Comparison of ENCODE assay signal across 1 cellular context in the genomic region with DNA sequence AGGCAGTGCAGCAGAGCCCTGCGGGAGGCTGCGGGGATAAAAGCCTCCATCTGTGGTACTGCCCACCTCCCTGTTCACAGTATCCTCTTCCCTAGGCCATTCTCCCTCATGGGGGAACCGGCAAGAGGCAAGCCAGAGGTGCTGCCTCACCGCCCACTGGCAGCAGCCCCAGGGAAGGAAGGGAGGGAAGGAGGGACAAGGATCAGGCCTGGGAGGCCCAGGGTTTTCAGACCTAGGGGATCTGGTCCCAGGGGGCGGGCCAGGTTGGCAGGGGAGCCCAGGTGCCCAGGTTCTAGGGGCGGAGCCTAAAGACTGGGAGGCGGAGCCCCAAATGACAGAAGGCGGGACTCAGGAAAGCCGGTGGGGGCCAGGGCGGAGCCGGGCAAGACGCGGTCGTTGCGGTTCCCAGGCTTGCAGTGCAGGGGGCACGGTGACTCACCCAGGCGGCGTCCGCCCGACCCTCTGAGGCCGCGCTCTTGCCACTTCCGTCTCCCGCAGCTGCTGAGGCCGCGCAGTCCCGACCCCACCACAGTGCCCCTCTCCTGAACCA.
TF ChIP-seq lines count a peak whose summit lies in the region.

No MANE protein-coding gene starts in this region.

TF ChIP-seq in HepG2, 621 proteins besides CTCF, POLR2A, EP300 and RAD21 (continued from another document and continues in another):
- TF ChIP-seq, protein P1, sequence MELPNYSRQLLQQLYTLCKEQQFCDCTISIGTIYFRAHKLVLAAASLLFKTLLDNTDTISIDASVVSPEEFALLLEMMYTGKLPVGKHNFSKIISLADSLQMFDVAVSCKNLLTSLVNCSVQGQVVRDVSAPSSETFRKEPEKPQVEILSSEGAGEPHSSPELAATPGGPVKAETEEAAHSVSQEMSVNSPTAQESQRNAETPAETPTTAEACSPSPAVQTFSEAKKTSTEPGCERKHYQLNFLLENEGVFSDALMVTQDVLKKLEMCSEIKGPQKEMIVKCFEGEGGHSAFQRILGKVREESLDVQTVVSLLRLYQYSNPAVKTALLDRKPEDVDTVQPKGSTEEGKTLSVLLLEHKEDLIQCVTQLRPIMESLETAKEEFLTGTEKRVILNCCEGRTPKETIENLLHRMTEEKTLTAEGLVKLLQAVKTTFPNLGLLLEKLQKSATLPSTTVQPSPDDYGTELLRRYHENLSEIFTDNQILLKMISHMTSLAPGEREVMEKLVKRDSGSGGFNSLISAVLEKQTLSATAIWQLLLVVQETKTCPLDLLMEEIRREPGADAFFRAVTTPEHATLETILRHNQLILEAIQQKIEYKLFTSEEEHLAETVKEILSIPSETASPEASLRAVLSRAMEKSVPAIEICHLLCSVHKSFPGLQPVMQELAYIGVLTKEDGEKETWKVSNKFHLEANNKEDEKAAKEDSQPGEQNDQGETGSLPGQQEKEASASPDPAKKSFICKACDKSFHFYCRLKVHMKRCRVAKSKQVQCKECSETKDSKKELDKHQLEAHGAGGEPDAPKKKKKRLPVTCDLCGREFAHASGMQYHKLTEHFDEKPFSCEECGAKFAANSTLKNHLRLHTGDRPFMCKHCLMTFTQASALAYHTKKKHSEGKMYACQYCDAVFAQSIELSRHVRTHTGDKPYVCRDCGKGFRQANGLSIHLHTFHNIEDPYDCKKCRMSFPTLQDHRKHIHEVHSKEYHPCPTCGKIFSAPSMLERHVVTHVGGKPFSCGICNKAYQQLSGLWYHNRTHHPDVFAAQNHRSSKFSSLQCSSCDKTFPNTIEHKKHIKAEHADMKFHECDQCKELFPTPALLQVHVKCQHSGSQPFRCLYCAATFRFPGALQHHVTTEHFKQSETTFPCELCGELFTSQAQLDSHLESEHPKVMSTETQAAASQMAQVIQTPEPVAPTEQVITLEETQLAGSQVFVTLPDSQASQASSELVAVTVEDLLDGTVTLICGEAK (IDR thresholded peaks at IDR 0.05), result no peak
- TF ChIP-seq, protein P1 (CRISPR knock-in tag; IDR thresholded peaks at IDR 0.05), result peak; percentile 64
- TF ChIP-seq, protein P2, sequence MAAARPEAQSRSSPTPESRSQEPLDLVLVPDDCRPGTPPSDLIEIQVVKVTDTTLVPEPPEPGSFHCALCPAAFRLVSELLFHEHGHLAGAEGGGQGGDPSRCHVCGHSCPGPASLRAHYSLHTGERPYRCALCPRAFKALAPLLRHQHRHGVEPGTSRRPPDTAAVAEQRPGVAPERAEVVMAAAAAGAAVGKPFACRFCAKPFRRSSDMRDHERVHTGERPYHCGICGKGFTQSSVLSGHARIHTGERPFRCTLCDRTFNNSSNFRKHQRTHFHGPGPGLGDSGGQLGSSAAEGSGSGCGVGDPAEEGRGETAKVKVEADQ (CRISPR knock-in tag; IDR thresholded peaks at IDR 0.05; ENCODE audit: borderline replicate concordance), result no peak
- TF ChIP-seq ZNF331 (CRISPR knock-in tag; IDR thresholded peaks at IDR 0.05), result 0 out of 2 replicates have a peak, but pooled peaks have one; percentile 11
- peak; percentile 58; the same call in 1 of the 2 replicates for TF ChIP-seq ZNF232 (CRISPR knock-in tag; IDR thresholded peaks at IDR 0.05; ENCODE audit: borderline replicate concordance)
- TF ChIP-seq TBX2 (CRISPR knock-in tag; IDR thresholded peaks at IDR 0.05; ENCODE audit: borderline replicate concordance), result 0 out of 2 replicates have a peak, but pooled peaks have one; percentile 7
- no peak for TF ChIP-seq BRCA1 (CRISPR knock-in tag; IDR thresholded peaks at IDR 0.05)
- peak; percentile 58 for TF ChIP-seq YEATS4 (CRISPR knock-in tag; IDR thresholded peaks at IDR 0.05; ENCODE audit: borderline replicate concordance)
- peak; percentile 20; the same call in 1 of the 2 replicates for TF ChIP-seq ZC3H4 (CRISPR knock-in tag; IDR thresholded peaks at IDR 0.05; ENCODE audit: borderline replicate concordance)
- no peak for TF ChIP-seq ZNF570 (CRISPR knock-in tag; IDR thresholded peaks at IDR 0.05; ENCODE audit: borderline replicate concordance)
- TF ChIP-seq ZBTB7B (CRISPR knock-in tag; IDR thresholded peaks at IDR 0.05), result peak; percentile 61; the same call in 1 of the 2 replicates
- TF ChIP-seq MXI1 (IDR thresholded peaks at IDR 0.05; ENCODE audit: borderline replicate concordance, low read depth, low read length), result peak; percentile 61; the same call in 1 of the 3 replicates
- TF ChIP-seq ZNF274 (CRISPR knock-in tag; IDR thresholded peaks at IDR 0.05), result peak; percentile 48; the same call in 1 of the 2 replicates
- no peak for TF ChIP-seq ZNF3 (CRISPR knock-in tag; IDR thresholded peaks at IDR 0.05)
- no peak for TF ChIP-seq NFATC3 (CRISPR knock-in tag; IDR thresholded peaks at IDR 0.05)
- TF ChIP-seq, protein P3, sequence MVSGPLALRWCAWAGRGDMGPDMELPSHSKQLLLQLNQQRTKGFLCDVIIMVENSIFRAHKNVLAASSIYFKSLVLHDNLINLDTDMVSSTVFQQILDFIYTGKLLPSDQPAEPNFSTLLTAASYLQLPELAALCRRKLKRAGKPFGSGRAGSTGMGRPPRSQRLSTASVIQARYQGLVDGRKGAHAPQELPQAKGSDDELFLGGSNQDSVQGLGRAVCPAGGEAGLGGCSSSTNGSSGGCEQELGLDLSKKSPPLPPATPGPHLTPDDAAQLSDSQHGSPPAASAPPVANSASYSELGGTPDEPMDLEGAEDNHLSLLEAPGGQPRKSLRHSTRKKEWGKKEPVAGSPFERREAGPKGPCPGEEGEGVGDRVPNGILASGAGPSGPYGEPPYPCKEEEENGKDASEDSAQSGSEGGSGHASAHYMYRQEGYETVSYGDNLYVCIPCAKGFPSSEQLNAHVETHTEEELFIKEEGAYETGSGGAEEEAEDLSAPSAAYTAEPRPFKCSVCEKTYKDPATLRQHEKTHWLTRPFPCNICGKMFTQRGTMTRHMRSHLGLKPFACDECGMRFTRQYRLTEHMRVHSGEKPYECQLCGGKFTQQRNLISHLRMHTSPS (CRISPR knock-in tag; IDR thresholded peaks at IDR 0.05; ENCODE audit: low read depth), result peak; percentile 66; the same call in 1 of the 2 replicates
- peak; percentile 47 for TF ChIP-seq PTBP1 (IDR thresholded peaks at IDR 0.05; ENCODE audit: low read depth, low read length, poor library complexity, severe bottlenecking)
- peak; percentile 97 for TF ChIP-seq RBFOX2 (IDR thresholded peaks at IDR 0.05; ENCODE audit: low read depth, low read length)
- peak; percentile 68; the same call in 1 of the 2 replicates for TF ChIP-seq ZNF317 (CRISPR knock-in tag; IDR thresholded peaks at IDR 0.05)
- TF ChIP-seq SIN3A (IDR thresholded peaks at IDR 0.05; ENCODE audit: borderline replicate concordance, low read depth, low read length), result peak; percentile 97
- peak; percentile 86; the same call in 1 of the 2 replicates for TF ChIP-seq ZNF850 (CRISPR knock-in tag; conservative IDR thresholded peaks at IDR 0.05)
- peak; percentile 92; the same call in 1 of the 2 replicates for TF ChIP-seq ZNF235 (CRISPR knock-in tag; IDR thresholded peaks at IDR 0.05; ENCODE audit: borderline replicate concordance)
- no peak for TF ChIP-seq ZNF337 (CRISPR knock-in tag; IDR thresholded peaks at IDR 0.05; ENCODE audit: borderline replicate concordance, low read depth)
- 0 out of 2 replicates have a peak, but pooled peaks have one; percentile 36 for TF ChIP-seq KDM3A (CRISPR knock-in tag; IDR thresholded peaks at IDR 0.05; ENCODE audit: low read depth)
- TF ChIP-seq TOPORS (CRISPR knock-in tag; IDR thresholded peaks at IDR 0.05), result no peak
- TF ChIP-seq ZNF10 (CRISPR knock-in tag; IDR thresholded peaks at IDR 0.05; ENCODE audit: borderline replicate concordance, low read depth), result no peak
- TF ChIP-seq ERF (CRISPR knock-in tag; IDR thresholded peaks at IDR 0.05), result peak; percentile 27; the same call in 1 of the 2 replicates
- TF ChIP-seq KMT2B (CRISPR knock-in tag; IDR thresholded peaks at IDR 0.05), result peak; percentile 27; the same call in 1 of the 2 replicates
- TF ChIP-seq, protein P4, sequence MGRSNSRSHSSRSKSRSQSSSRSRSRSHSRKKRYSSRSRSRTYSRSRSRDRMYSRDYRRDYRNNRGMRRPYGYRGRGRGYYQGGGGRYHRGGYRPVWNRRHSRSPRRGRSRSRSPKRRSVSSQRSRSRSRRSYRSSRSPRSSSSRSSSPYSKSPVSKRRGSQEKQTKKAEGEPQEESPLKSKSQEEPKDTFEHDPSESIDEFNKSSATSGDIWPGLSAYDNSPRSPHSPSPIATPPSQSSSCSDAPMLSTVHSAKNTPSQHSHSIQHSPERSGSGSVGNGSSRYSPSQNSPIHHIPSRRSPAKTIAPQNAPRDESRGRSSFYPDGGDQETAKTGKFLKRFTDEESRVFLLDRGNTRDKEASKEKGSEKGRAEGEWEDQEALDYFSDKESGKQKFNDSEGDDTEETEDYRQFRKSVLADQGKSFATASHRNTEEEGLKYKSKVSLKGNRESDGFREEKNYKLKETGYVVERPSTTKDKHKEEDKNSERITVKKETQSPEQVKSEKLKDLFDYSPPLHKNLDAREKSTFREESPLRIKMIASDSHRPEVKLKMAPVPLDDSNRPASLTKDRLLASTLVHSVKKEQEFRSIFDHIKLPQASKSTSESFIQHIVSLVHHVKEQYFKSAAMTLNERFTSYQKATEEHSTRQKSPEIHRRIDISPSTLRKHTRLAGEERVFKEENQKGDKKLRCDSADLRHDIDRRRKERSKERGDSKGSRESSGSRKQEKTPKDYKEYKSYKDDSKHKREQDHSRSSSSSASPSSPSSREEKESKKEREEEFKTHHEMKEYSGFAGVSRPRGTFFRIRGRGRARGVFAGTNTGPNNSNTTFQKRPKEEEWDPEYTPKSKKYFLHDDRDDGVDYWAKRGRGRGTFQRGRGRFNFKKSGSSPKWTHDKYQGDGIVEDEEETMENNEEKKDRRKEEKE (IDR thresholded peaks at IDR 0.05), result no peak
- peak; percentile 46; the same call in 1 of the 2 replicates for TF ChIP-seq ZNF225 (CRISPR knock-in tag; IDR thresholded peaks at IDR 0.05)
- TF ChIP-seq, protein P5, sequence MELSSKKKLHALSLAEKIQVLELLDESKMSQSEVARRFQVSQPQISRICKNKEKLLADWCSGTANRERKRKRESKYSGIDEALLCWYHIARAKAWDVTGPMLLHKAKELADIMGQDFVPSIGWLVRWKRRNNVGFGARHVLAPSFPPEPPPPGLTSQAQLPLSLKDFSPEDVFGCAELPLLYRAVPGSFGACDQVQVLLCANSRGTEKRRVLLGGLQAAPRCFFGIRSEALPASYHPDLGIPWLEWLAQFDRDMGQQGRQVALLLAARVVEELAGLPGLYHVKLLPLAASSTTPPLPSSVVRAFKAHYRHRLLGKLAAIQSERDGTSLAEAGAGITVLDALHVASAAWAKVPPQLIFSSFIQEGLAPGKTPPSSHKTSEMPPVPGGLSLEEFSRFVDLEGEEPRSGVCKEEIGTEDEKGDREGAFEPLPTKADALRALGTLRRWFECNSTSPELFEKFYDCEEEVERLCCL (CRISPR knock-in tag; IDR thresholded peaks at IDR 0.05; ENCODE audit: borderline replicate concordance), result no peak
- peak; percentile 6; the same call in 1 of the 2 replicates for TF ChIP-seq ZMYM3 (CRISPR knock-in tag; IDR thresholded peaks at IDR 0.05)
- TF ChIP-seq, protein P6, sequence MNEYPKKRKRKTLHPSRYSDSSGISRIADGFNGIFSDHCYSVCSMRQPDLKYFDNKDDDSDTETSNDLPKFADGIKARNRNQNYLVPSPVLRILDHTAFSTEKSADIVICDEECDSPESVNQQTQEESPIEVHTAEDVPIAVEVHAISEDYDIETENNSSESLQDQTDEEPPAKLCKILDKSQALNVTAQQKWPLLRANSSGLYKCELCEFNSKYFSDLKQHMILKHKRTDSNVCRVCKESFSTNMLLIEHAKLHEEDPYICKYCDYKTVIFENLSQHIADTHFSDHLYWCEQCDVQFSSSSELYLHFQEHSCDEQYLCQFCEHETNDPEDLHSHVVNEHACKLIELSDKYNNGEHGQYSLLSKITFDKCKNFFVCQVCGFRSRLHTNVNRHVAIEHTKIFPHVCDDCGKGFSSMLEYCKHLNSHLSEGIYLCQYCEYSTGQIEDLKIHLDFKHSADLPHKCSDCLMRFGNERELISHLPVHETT (CRISPR knock-in tag; conservative IDR thresholded peaks at IDR 0.05), result no peak
- no peak; the same call in 1 of the 2 replicates for TF ChIP-seq ZNF33B (CRISPR knock-in tag; IDR thresholded peaks at IDR 0.05)
- TF ChIP-seq, protein P7, sequence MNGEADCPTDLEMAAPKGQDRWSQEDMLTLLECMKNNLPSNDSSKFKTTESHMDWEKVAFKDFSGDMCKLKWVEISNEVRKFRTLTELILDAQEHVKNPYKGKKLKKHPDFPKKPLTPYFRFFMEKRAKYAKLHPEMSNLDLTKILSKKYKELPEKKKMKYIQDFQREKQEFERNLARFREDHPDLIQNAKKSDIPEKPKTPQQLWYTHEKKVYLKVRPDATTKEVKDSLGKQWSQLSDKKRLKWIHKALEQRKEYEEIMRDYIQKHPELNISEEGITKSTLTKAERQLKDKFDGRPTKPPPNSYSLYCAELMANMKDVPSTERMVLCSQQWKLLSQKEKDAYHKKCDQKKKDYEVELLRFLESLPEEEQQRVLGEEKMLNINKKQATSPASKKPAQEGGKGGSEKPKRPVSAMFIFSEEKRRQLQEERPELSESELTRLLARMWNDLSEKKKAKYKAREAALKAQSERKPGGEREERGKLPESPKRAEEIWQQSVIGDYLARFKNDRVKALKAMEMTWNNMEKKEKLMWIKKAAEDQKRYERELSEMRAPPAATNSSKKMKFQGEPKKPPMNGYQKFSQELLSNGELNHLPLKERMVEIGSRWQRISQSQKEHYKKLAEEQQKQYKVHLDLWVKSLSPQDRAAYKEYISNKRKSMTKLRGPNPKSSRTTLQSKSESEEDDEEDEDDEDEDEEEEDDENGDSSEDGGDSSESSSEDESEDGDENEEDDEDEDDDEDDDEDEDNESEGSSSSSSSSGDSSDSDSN (CRISPR knock-in tag; IDR thresholded peaks at IDR 0.05), result peak; percentile 45
- no peak for TF ChIP-seq NR2F1 (CRISPR knock-in tag; IDR thresholded peaks at IDR 0.05)
